ENCODE assay signal across 23 cellular contexts in the genomic region with DNA sequence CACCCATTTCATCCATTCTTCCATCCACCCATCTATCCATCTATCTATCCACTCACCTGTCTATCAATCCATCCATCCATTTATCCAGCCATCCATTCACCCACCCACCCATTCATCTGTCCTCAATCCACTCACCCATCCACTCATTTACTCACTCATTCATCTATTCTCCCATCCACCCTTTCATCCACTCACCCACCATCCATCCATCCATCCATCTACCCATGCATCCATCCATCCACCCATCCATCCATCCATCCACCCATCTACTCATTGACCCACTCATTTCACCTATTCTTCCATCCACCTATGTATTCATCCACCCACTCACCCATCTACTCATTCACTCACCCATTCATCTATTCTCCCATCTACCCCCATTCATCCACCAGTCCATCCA. TPM values are rescaled to one million over a fixed set of nuclear protein-coding genes. Genes with fewer than 3 reads are reported as not detected.
DNase-seq lines count a peak whose midpoint lies in the region; ATAC-seq, FAIRE-seq and TF ChIP-seq lines count a peak whose summit lies in the region.
"Had no signal": no experiment of that assay in that cellular context is flagged by ENCODE, and none has a peak within 500 bp of the region (broad histone marks: within the 10 kb centered on the region; RNA-seq: fewer than 3 reads in every experiment).

No MANE protein-coding gene starts in this region.

- ATAC-seq in activated naive CD4-positive, alpha-beta T cell treated with anti-CD3 and anti-CD28 coated beads, Interleukin-2, amount 50 U/mL, for 72 hours, result no peak
- ATAC-seq in GM12878, result no peak
- ATAC-seq: HCT116, psoas muscle had no signal

- H3K4me3 ChIP-seq in GM12878 (no peak overlapping the region), testis (no peak overlapping the region)
- H3K4me3 ChIP-seq: left lung, psoas muscle, SJCRH30 had no signal

- no peak for TF ChIP-seq EP300 in GM12878 (IDR thresholded peaks at IDR 0.05; ENCODE audit: borderline replicate concordance in 1 of 2, control insufficient read depth in 1 of 2, low read depth in 2 of 2, low read length in 2 of 2)

- SMC1A ChIA-PET in GM12878 (lab: Charles Lee; ENCODE audit: uncharacterized antibody, unreplicated experiment), result interaction anchor here (1.0 kb wide), 1 partner anchor 302 kb away, joined by 3 read pairs; no protein-coding TSS in a partner anchor

- RAD21 ChIA-PET in GM12878 (lab: Charles Lee; ENCODE audit: unreplicated experiment), result no interaction called here

- H3K27ac Mint-ChIP-seq in activated naive CD4-positive, alpha-beta T cell treated with anti-CD3 and anti-CD28 coated beads, Interleukin-2, amount 50 U/mL, for 72 hours, result peak overlapping the region; percentile 98 to 100

- intact Hi-C loops in GM12878 (cut with micrococcal nuclease; ENCODE audit: unreplicated experiment) (no loop called here), testis (cut with DNase I; ENCODE audit: low total_unique reads) (no loop called here)

- H3K36me3 ChIP-seq in KOPT-K1 (ENCODE audit: insufficient read depth, low read length) (no peaks in the 10 kb centered on the region), GM12878 (ENCODE audit: control insufficient read depth in 2 of 2, insufficient read depth in 2 of 2, low read length in 1 of 2) (no peaks in the 10 kb centered on the region), testis (ENCODE audit: low read depth, missing control alignments) (no peaks in the 10 kb centered on the region)
- H3K36me3 ChIP-seq: left lung, SJCRH30 had no signal

- POLR2A ChIA-PET in GM12878 (lab: Charles Lee), result no interaction called here
- POLR2A ChIA-PET in RWPE1 (lab: Yijun Ruan, JAX; ENCODE audit: low non-redundant PET), result no interaction called here

- H3K4me1 ChIP-seq in GM12878 (ENCODE audit: control insufficient read depth, insufficient read depth, low read length) (peaks cover 12% of the 10 kb centered on the region), testis (peaks cover 20% of the 10 kb centered on the region)
- H3K4me1 ChIP-seq: psoas muscle had no signal

- no peaks in the 10 kb centered on the region for H3K79me2 ChIP-seq in GM12878 (ENCODE audit: control insufficient read depth, insufficient read depth, low read length)

- H3K27me3 ChIP-seq in GM12878 (replicated peaks in 1 of 2; ENCODE audit: control insufficient read depth in 2 of 2, insufficient read depth in 2 of 2, low read length in 1 of 2) (no peaks in the 10 kb centered on the region; a peak in 2 of 4 replicates), testis (no peaks in the 10 kb centered on the region)
- H3K27me3 ChIP-seq: left lung, SJCRH30 had no signal

- TF ChIP-seq POLR2A in GM12878 (IDR thresholded peaks at IDR 0.05; ENCODE audit: low read depth, low read length) (no peak), testis (IDR thresholded peaks at IDR 0.05) (no peak)

- H3K4me2 ChIP-seq in GM12878 (ENCODE audit: control insufficient read depth, insufficient read depth), result no peak overlapping the region

- peaks cover 19 to 25% of the 10 kb centered on the region in 2 donors for H3K9me3 Mint-ChIP-seq in activated naive CD4-positive, alpha-beta T cell treated with anti-CD3 and anti-CD28 coated beads, Interleukin-2, amount 50 U/mL, for 72 hours

- peaks cover 39 to 44% of the 10 kb centered on the region in 2 donors for H3K36me3 Mint-ChIP-seq in activated naive CD4-positive, alpha-beta T cell treated with anti-CD3 and anti-CD28 coated beads, Interleukin-2, amount 50 U/mL, for 72 hours
- H3K36me3 Mint-ChIP-seq: CD4-positive, alpha-beta memory T cell had no signal

- no peak for TF ChIP-seq RAD21 in GM12878 (IDR thresholded peaks at IDR 0.05; ENCODE audit: insufficient read depth, low read depth, low read length)

- TF ChIP-seq CTCF in GM12878 (IDR thresholded peaks at IDR 0.05 in 2 of 3, conservative IDR thresholded peaks at IDR 0.05 in 1 of 3; ENCODE audit: control insufficient read depth in 2 of 3, extremely low read depth in 1 of 3, insufficient read depth in 1 of 3, low read depth in 3 of 3, low read length in 3 of 3) (no peak), testis (IDR thresholded peaks at IDR 0.05) (no peak), RWPE1 (conservative IDR thresholded peaks at IDR 0.05; ENCODE audit: low read depth) (no peak)

- no peaks in the 10 kb centered on the region for H4K20me1 ChIP-seq in GM12878 (ENCODE audit: control insufficient read depth, insufficient read depth)

- no peak for FAIRE-seq in GM12878 (lab: Jason Lieb, UNC)

- CTCF ChIA-PET in GM12878 (lab: Yijun Ruan, JAX) (interaction anchor here (0.9 to 1.2 kb wide), 2 partner anchors 16 to 84 kb away, joined by 3 to 4 read pairs; no protein-coding TSS in a partner anchor), RWPE1 (lab: Yijun Ruan, JAX) (interaction anchor here (0.6 kb wide), 1 partner anchor 296 kb away, joined by 4 read pairs; no protein-coding TSS in a partner anchor)

- no peak overlapping the region for H2AFZ ChIP-seq in GM12878 (ENCODE audit: control insufficient read depth, low read depth, low read length)

- in situ Hi-C loops in GM12878 (cut with MboI), result no loop called here

- H3K27ac ChIP-seq in KOPT-K1 (ENCODE audit: low read depth, low read length, poor library complexity, severe bottlenecking) (peak overlapping the region; percentile 97), GM12878 (ENCODE audit: control insufficient read depth, insufficient read depth) (no peak overlapping the region), testis (peak overlapping the region; percentile 68 to 70), RWPE1 (no peak overlapping the region)
- H3K27ac ChIP-seq: psoas muscle had no signal

- no peaks in the 10 kb centered on the region for H3K9me3 ChIP-seq in KOPT-K1 (ENCODE audit: insufficient read depth, low read length, poor library complexity, severe bottlenecking)
- no peaks in the 10 kb centered on the region for H3K9me3 ChIP-seq in GM12878 (replicated peaks; ENCODE audit: control insufficient read depth, insufficient read depth, low read length)
- H3K9me3 ChIP-seq in testis, result no peaks in the 10 kb centered on the region
- H3K9me3 ChIP-seq: left lung, psoas muscle, SJCRH30 had no signal

- H3K9ac ChIP-seq in GM12878 (ENCODE audit: control insufficient read depth, insufficient read depth, low read length), result no peak overlapping the region

- DNase-seq in activated naive CD4-positive, alpha-beta T cell treated with anti-CD3 and anti-CD28 coated beads, Interleukin-2, amount 50 U/mL, for 72 hours (ENCODE audit: low spot score in 2 of 2), result no peak
- no peak for DNase-seq in activated naive CD4-positive, alpha-beta T cell treated with Interleukin-2 at 50 U/mL for 16 hours
- DNase-seq in GM12878 (ENCODE audit: low read depth, low spot score) (no peak), testis (no peak), SW480 (ENCODE audit: low spot score) (no peak), MV-4-11 (lab: John Stamatoyannopoulos, UW) (no peak), RWPE1 (ENCODE audit: low spot score) (no peak)
- DNase-seq: amniotic stem cell; CD4-positive, alpha-beta memory T cell; cerebellar nuclear complex; DMS79 treated with DMSO at 0.1 percent for 48 hours; effector CD8-positive, alpha-beta T cell; glutamatergic neuron; left lung; NCI-H1694; NCI-H2227 treated with DMSO at 0.1 percent for 48 hours; NCI-H82; psoas muscle; SJCRH30; stimulated activated CD4-positive, alpha-beta T cell treated with anti-CD3 and anti-CD28 coated beads, Interleukin-4, amount 100 ng/mL, for 4 hours; T-helper 9 cell had no signal

- no TSS peak for BruUV-seq in GM12878 (replicated peaks; lab: Mats Ljungman, UMichigan)

TF ChIP-seq in GM12878, 131 proteins besides CTCF, POLR2A, EP300 and RAD21:
- TF ChIP-seq FOXK2 (IDR thresholded peaks at IDR 0.05) (peak; percentile 36; the same call in 1 of the 2 replicates), PML (IDR thresholded peaks at IDR 0.05; ENCODE audit: low read length) (no peak)

RNA-seq across cellular contexts. Expression of a gene that starts 24.2 kb away (rescaled TPM):
- 1 to 10 TPM in 1 of 2 donors, under 1 TPM in 1; 0.60 to 1.0 TPM for total RNA-seq in activated naive CD4-positive, alpha-beta T cell treated with anti-CD3 and anti-CD28 coated beads, Interleukin-2, amount 50 U/mL, for 72 hours
- total RNA-seq in GM12878 (2013; cell fraction: nucleolus; rRNA removed), result not detected in 2 replicates
- total RNA-seq in GM12878 (2014; rRNA removed) (not detected in 2 replicates), GM12878 (2014; rRNA removed; fragmentation: Illumina TruSeq; extraction: Trizol) (not detected in 2 replicates), GM12878 (2021) (0.10 and 0.13 TPM in 2 replicates), testis (10 to 100 TPM; 12.2 to 13.0 TPM)
- polyA plus RNA-seq in GM12878 (2011; ENCODE audit: low read depth), result not detected
- polyA plus RNA-seq in GM12878 (2011; rRNA removed) (not detected in 2 replicates), GM12878 (2014; fragmentation: Illumina TruSeq; extraction: Trizol) (not detected in 2 replicates), GM12878 (2014; fragmentation: Nextera tagmentation; extraction: Ambion mirVana) (not detected), GM12878 (2014; rRNA removed) (not detected in 2 replicates), GM12878 (2016; fragmentation: Nextera tagmentation; extraction: Ambion mirVana) (not detected), testis (ENCODE audit: insufficient read depth, low read depth, low replicate concordance) (30.3 TPM)
- not detected in 2 replicates for polyA plus RNA-seq in GM12878 (2011; cell fraction: cytosol; rRNA removed)
- polyA plus RNA-seq in GM12878 (2011; cell fraction: nucleus; rRNA removed), result not detected in 2 replicates
- not detected in 2 replicates for polyA plus RNA-seq in GM12878 (2012)
- polyA minus RNA-seq in GM12878 (2011; rRNA and poly(A)+ RNA removed), result not detected in 2 replicates
- not detected in 2 replicates for polyA minus RNA-seq in GM12878 (2011; cell fraction: cytosol; rRNA and poly(A)+ RNA removed)
- not detected in 2 replicates for polyA minus RNA-seq in GM12878 (2011; cell fraction: nucleus; rRNA and poly(A)+ RNA removed)
- total RNA-seq: CD4-positive, alpha-beta memory T cell had no signal
- polyA plus RNA-seq: CD4-positive, alpha-beta memory T cell had no signal

Comparison
In these comparisons a context has a peak if more than half of its experiments do, and no peak if none do; other contexts are left out.
1. H3K27ac ChIP-seq: peak in KOPT-K1 (single experiment) and testis (2 of 2); none in GM12878 (single experiment) and RWPE1 (single experiment).
2. RNA of a gene that starts 24.2 kb away (total RNA-seq): 12.2 to 13.0 TPM in testis; 0.60 to 1.0 TPM in activated naive CD4-positive, alpha-beta T cell treated with anti-CD3 and anti-CD28 coated beads, Interleukin-2, amount 50 U/mL, for 72 hours and 0.10 to 0.13 TPM in GM12878; every median in the first group is over 4 times any median in the second.